8 cellular contexts compared by ENCODE assay signal in the genomic region with DNA sequence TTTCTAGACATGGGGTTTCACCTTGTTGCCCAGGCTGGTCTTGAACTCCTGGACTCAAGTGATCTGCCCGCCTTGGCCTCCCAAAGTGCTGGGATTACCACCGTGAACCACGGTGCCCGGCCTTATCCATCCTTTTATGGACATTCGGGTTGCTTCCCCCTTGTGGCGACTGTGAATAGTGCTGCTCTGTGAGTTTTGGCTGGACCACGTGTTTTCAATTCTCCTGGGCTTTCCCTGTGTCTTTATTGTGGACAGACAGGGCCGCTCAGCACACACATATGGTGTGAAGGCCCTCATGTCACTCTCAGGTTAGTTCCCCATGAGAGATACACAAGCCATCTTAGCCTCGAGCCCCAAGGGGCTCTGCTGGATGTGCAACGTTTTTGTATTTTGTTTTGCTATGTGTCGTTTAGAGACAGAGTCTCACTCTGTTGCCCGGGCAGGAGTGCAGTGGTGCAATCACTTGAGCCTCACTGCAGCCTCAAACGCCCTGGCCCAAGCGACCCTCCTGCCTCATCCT. TPM values are rescaled to one million over a fixed set of nuclear protein-coding genes. Genes with fewer than 3 reads are reported as not detected.
A peak's percentile ranks its signal among the peaks of the same experiment; 100 is the strongest.
DNase-seq lines count a peak whose midpoint lies in the region; ATAC-seq, FAIRE-seq and TF ChIP-seq lines count a peak whose summit lies in the region.

No MANE protein-coding gene starts in this region.

- TF ChIP-seq CTCF in choroid plexus epithelial cell (conservative IDR thresholded peaks at IDR 0.05; ENCODE audit: low read depth, low read length), result peak; percentile 85
- peak; percentile 81 for TF ChIP-seq CTCF in liver (IDR thresholded peaks at IDR 0.05; ENCODE audit: low read depth, low read length, missing input control)

- WGBS in liver, result 9% methylated on average over 14 of the region's 14 CpGs

- no peak overlapping the region for H3K27ac ChIP-seq in liver (ENCODE audit: low read depth in 1 of 2, low read length in 2 of 2)

- no peaks in the 10 kb centered on the region for H3K27me3 ChIP-seq in liver (ENCODE audit: control insufficient read depth in 4 of 4, insufficient read depth in 4 of 4, low read length in 3 of 4)

- no peak for DNase-seq in GM12892 (ENCODE audit: insufficient read length)
- DNase-seq in NCI-H510A treated with DMSO at 0.1 percent for 48 hours (lab: John Stamatoyannopoulos, UW), result peak; percentile 61
- peak; percentile 55 to 71 for DNase-seq in activated CD4-positive, alpha-beta T cell treated with anti-CD3 and anti-CD28 coated beads for 4 hours
- peak; percentile 91 for DNase-seq in choroid plexus epithelial cell (ENCODE audit: low read depth)
- peak in 2 of 3 donors; percentile 35 to 51 for DNase-seq in stimulated activated CD4-positive, alpha-beta T cell treated with anti-CD3 and anti-CD28 coated beads, TNF-alpha, amount 100 ng/mL, for 1 hour (ENCODE audit: low read depth in 3 of 3, low spot score in 1 of 3)

- H3K36me3 ChIP-seq in liver (ENCODE audit: control insufficient read depth in 4 of 4, insufficient read depth in 3 of 4, low read depth in 1 of 4, low read length in 3 of 4), result peaks cover 5 to 20% (median 9%) of the 10 kb centered on the region in 4 donors

- TF ChIP-seq RAD21 in liver (IDR thresholded peaks at IDR 0.05), result peak; percentile 74 to 83

- peaks cover 0 to 3% (median 2%) of the 10 kb centered on the region in 4 donors for H3K4me1 ChIP-seq in liver (ENCODE audit: control insufficient read depth in 4 of 4, insufficient read depth in 4 of 4, low read length in 3 of 4)

- TF ChIP-seq POLR2A in GM12892 (IDR thresholded peaks at IDR 0.05; ENCODE audit: low read depth, low read length), result no peak

- no peaks in the 10 kb centered on the region for H3K9me3 ChIP-seq in liver (ENCODE audit: control insufficient read depth in 4 of 4, low read length in 3 of 4)

- H3K4me3 ChIP-seq in choroid plexus epithelial cell (ENCODE audit: low read depth, low read length) (no peak overlapping the region), liver (ENCODE audit: low read depth in 1 of 3, low read length in 3 of 3) (no peak overlapping the region)

- no peak overlapping the region for H3K9ac ChIP-seq in liver (ENCODE audit: low read depth in 1 of 2, low read length in 2 of 2)

- ATAC-seq in HG03342 (IDR thresholded peaks at IDR 0.05; ENCODE audit: unreplicated experiment) (peak; percentile 69), HG02970 (IDR thresholded peaks at IDR 0.05; ENCODE audit: low FRiP score, unreplicated experiment) (no peak)

- FAIRE-seq in GM12892 (lab: Jason Lieb, UNC), result peak; percentile 80

TF ChIP-seq in liver, 16 proteins besides CTCF, POLR2A, EP300 and RAD21:
- TF ChIP-seq, protein P1, sequence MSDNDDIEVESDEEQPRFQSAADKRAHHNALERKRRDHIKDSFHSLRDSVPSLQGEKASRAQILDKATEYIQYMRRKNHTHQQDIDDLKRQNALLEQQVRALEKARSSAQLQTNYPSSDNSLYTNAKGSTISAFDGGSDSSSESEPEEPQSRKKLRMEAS (IDR thresholded peaks at IDR 0.05), result no peak
- TF ChIP-seq, protein P2, sequence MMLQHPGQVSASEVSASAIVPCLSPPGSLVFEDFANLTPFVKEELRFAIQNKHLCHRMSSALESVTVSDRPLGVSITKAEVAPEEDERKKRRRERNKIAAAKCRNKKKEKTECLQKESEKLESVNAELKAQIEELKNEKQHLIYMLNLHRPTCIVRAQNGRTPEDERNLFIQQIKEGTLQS (IDR thresholded peaks at IDR 0.05), result no peak
- TF ChIP-seq TAF1 (conservative IDR thresholded peaks at IDR 0.05) (no peak), HNF4A (conservative IDR thresholded peaks at IDR 0.05) (peak in 1 of 2 donors; percentile 11)
- TF ChIP-seq, protein P3, sequence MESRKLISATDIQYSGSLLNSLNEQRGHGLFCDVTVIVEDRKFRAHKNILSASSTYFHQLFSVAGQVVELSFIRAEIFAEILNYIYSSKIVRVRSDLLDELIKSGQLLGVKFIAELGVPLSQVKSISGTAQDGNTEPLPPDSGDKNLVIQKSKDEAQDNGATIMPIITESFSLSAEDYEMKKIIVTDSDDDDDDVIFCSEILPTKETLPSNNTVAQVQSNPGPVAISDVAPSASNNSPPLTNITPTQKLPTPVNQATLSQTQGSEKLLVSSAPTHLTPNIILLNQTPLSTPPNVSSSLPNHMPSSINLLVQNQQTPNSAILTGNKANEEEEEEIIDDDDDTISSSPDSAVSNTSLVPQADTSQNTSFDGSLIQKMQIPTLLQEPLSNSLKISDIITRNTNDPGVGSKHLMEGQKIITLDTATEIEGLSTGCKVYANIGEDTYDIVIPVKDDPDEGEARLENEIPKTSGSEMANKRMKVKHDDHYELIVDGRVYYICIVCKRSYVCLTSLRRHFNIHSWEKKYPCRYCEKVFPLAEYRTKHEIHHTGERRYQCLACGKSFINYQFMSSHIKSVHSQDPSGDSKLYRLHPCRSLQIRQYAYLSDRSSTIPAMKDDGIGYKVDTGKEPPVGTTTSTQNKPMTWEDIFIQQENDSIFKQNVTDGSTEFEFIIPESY (IDR thresholded peaks at IDR 0.05), result no peak

RNA-seq across cellular contexts. Expression of a gene that starts 40.5 kb away (rescaled TPM):
- polyA plus RNA-seq in GM12892 (2012; ENCODE audit: missing spikeins), result 19.7 TPM
- total RNA-seq in liver, result 10 to 100 TPM; 23.0 to 31.0 TPM
- polyA plus RNA-seq in liver, result 10 to 100 TPM in 1 of 2 donors, 1 to 10 TPM in 1; 7.5 to 12.7 TPM

RNA-seq across cellular contexts. Expression of a gene that starts 40.8 kb away (rescaled TPM):
- 21.5 TPM for polyA plus RNA-seq in GM12892 (2012; ENCODE audit: missing spikeins)
- 10 to 100 TPM; 11.2 to 17.2 TPM for total RNA-seq in liver
- polyA plus RNA-seq in liver, result 10 to 100 TPM; 12.4 to 18.9 TPM

RNA-seq across cellular contexts. Expression of a gene that starts 44.3 kb away (rescaled TPM):
- polyA plus RNA-seq in GM12892 (2012; ENCODE audit: missing spikeins), result 20.5 TPM
- total RNA-seq in liver, result 10 to 100 TPM; 20.2 to 23.7 TPM
- 10 to 100 TPM in 1 of 2 donors, 1 to 10 TPM in 1; 7.1 to 16.1 TPM for polyA plus RNA-seq in liver
